Comparison of ENCODE assay signal across 8 cellular contexts in genomic region chr19:3057275-3057714, GRCh38. TPM values are rescaled to one million over a fixed set of nuclear protein-coding genes. Genes with fewer than 3 reads are reported as not detected.
DNase-seq lines count a peak whose midpoint lies in the region; ATAC-seq, FAIRE-seq and TF ChIP-seq lines count a peak whose summit lies in the region.

No MANE protein-coding gene starts in this region.

- no peak overlapping the region for H3K4me2 ChIP-seq in PC-3 (ENCODE audit: low read length)

- no peak overlapping the region for H3K4me3 Mint-ChIP-seq in glutamatergic neuron (ENCODE audit: unreplicated experiment)

- no peak overlapping the region for H3K9ac ChIP-seq in PC-3 (ENCODE audit: low read length)

- no TSS peak for BruUV-seq in PC-3 (replicated peaks; lab: Mats Ljungman, UMichigan)

- no peaks in the 10 kb centered on the region for H4K20me1 ChIP-seq in PC-3 (ENCODE audit: low read length)

- ATAC-seq in PC-3 (no peak), pancreas (peak; percentile 79 to 86 (median 82))

- H3K36me3 Mint-ChIP-seq in glutamatergic neuron (ENCODE audit: unreplicated experiment) = peaks cover 4% of the 10 kb centered on the region

- peaks cover 18% of the 10 kb centered on the region for H3K79me2 ChIP-seq in PC-3 (ENCODE audit: low read length)

- H2AFZ ChIP-seq in PC-3 (ENCODE audit: low read length) = no peak overlapping the region

- intact Hi-C loops in PC-3 (cut with micrococcal nuclease) (no loop called here), pancreas (cut with DNase I) (no loop called here)

- peaks cover 9% of the 10 kb centered on the region; the same call in 1 of the 2 replicates for H3K36me3 ChIP-seq in PC-3 (ENCODE audit: low read depth, low read length)
- H3K36me3 ChIP-seq in pancreas = peaks cover 0 to 16% (median 13%) of the 10 kb centered on the region in 3 donors

- TF ChIP-seq CTCF in PC-3 (conservative IDR thresholded peaks at IDR 0.05; ENCODE audit: low read depth, low read length) (no peak), glutamatergic neuron (IDR thresholded peaks at IDR 0.05; ENCODE audit: partially characterized antibody, unreplicated experiment) (no peak), pancreas (IDR thresholded peaks at IDR 0.05) (no peak)

- H3K9me3 Mint-ChIP-seq in glutamatergic neuron (ENCODE audit: unreplicated experiment) = no peaks in the 10 kb centered on the region

- POLR2A ChIA-PET in PC-3 (lab: Charles Lee; ENCODE audit: unreplicated experiment) = no interaction called here

- H3K4me3 ChIP-seq in PC-3 (ENCODE audit: low read length) = no peak overlapping the region
- H3K4me3 ChIP-seq in pancreas = peak overlapping the region in 2 of 4 donors; percentile 13 to 22

- H3K4me1 Mint-ChIP-seq in glutamatergic neuron (ENCODE audit: low read depth, unreplicated experiment) = peaks cover 9% of the 10 kb centered on the region

- H3K27ac Mint-ChIP-seq in glutamatergic neuron (ENCODE audit: unreplicated experiment) = no peak overlapping the region

- H3K27ac ChIP-seq in PC-3 (ENCODE audit: low read length) = no peak overlapping the region
- peak overlapping the region; percentile 42 to 84 (median 70) for H3K27ac ChIP-seq in pancreas

- H3K27me3 Mint-ChIP-seq in glutamatergic neuron (ENCODE audit: unreplicated experiment) = peaks cover 14% of the 10 kb centered on the region

- no peaks in the 10 kb centered on the region for H3F3A ChIP-seq in PC-3 (ENCODE audit: low read length, unreplicated experiment)

- CTCF ChIA-PET in PC-3 (lab: Charles Lee) = no interaction called here

- H3K9me3 ChIP-seq in PC-3 (ENCODE audit: low read length) (no peaks in the 10 kb centered on the region), pancreas (no peaks in the 10 kb centered on the region)

- FAIRE-seq in pancreas (lab: Jason Lieb, UNC) = no peak

- H3K27me3 ChIP-seq in PC-3 (ENCODE audit: low read length) (no peaks in the 10 kb centered on the region), pancreas (no peaks in the 10 kb centered on the region)

- no peaks in the 10 kb centered on the region for H3K9me2 ChIP-seq in PC-3 (replicated peaks; ENCODE audit: low read length)

- H3K4me1 ChIP-seq in PC-3 (ENCODE audit: insufficient read depth, low read length) = peaks cover 16% of the 10 kb centered on the region
- peaks cover 27 to 51% (median 34%) of the 10 kb centered on the region in 3 donors for H3K4me1 ChIP-seq in pancreas

- 6 to 8% methylated on average over 23 to 26 of the region's 26 CpGs for WGBS in pancreas, 2 donors

- peak; percentile 73 for DNase-seq in COR-L47 (lab: John Stamatoyannopoulos, UW)
- peak; percentile 21 for DNase-seq in PC-3
- DNase-seq in glutamatergic neuron = peak; percentile 85
- DNase-seq in pancreas = peak; percentile 94 to 99 (median 97)
- DNase-seq in NCI-H187 treated with DMSO at 0.1 percent for 48 hours (lab: John Stamatoyannopoulos, UW) = no peak
- DNase-seq in activated CD4-positive, CD25-positive, alpha-beta regulatory T cell (lab: John Stamatoyannopoulos, UW) = no peak
- no peak for DNase-seq in stimulated activated CD4-positive, alpha-beta T cell treated with anti-CD3 and anti-CD28 coated beads, Interleukin-15, amount 100 ng/mL, for 24 hours
- no peak for DNase-seq in OCI-M1 (lab: John Stamatoyannopoulos, UW)

RNA-seq across cellular contexts. Expression of gene TLE5, which starts 5.0 kb away (rescaled TPM):
- total RNA-seq in PC-3 (2014; rRNA removed) (351 and 407 TPM in 2 replicates), glutamatergic neuron (ENCODE audit: unreplicated experiment) (258 TPM), pancreas (100 to 1,000 TPM; 165 to 250 (median 204) TPM)
- 100 to 1,000 TPM; 539 to 573 TPM for polyA plus RNA-seq in pancreas

RNA-seq across cellular contexts. Expression of gene TLE2, which starts 28.2 kb away (rescaled TPM):
- total RNA-seq in PC-3 (2014; rRNA removed) (7.7 and 10.0 TPM in 2 replicates), glutamatergic neuron (ENCODE audit: unreplicated experiment) (not detected), pancreas (10 to 100 TPM; 16.4 to 38.0 (median 21.8) TPM)
- 10 to 100 TPM; 72.6 to 81.9 TPM for polyA plus RNA-seq in pancreas

RNA-seq across cellular contexts. Expression of gene GNA11, which starts 36.9 kb away (rescaled TPM):
- 59.6 and 89.4 TPM in 2 replicates for total RNA-seq in PC-3 (2014; rRNA removed)
- total RNA-seq in glutamatergic neuron (ENCODE audit: unreplicated experiment) = 32.4 TPM
- total RNA-seq in pancreas = 10 to 100 TPM; 17.4 to 28.0 (median 23.6) TPM
- 10 to 100 TPM; 25.6 to 28.4 TPM for polyA plus RNA-seq in pancreas

Comparison
In these comparisons a context has a peak if more than half of its experiments do, and no peak if none do; other contexts are left out.
1. DNase-seq: peak in COR-L47 (single experiment), PC-3 (single experiment), glutamatergic neuron (single experiment) and pancreas (6 of 6); none in NCI-H187 treated with DMSO at 0.1 percent for 48 hours (single experiment), activated CD4-positive, CD25-positive, alpha-beta regulatory T cell (0 of 4), stimulated activated CD4-positive, alpha-beta T cell treated with anti-CD3 and anti-CD28 coated beads, Interleukin-15, amount 100 ng/mL, for 24 hours (single experiment) and OCI-M1 (single experiment).